In the genomic region with DNA sequence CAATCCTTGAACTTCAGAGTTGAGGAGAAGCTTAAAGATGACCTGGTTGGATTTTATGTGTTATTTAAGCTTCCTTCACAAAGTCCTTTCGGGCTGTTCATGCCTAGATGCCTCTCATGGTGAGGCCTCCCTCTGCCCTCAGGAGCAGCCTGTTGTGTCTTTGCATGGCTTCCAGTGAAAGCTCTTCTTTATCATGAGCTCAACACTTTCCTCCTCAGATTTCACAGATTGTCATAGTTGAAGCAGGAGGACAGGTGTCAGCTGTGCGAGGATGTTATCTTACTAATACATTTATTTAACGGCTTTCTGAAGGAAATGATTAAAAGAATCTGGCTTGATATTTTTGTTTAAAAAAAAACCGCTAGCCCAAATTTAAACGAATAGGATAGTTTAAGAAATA, we compare ENCODE assay signal across 14 cellular contexts. TPM values are rescaled to one million over a fixed set of nuclear protein-coding genes. Genes with fewer than 3 reads are reported as not detected.
DNase-seq lines count a peak whose midpoint lies in the region; ATAC-seq, FAIRE-seq and TF ChIP-seq lines count a peak whose summit lies in the region.
"Had no signal": no experiment of that assay in that cellular context is flagged by ENCODE, and none has a peak within 500 bp of the region (broad histone marks: within the 10 kb centered on the region; RNA-seq: fewer than 3 reads in every experiment).

No MANE protein-coding gene starts in this region.

- no peak for TF ChIP-seq EP300 in A549 (IDR thresholded peaks at IDR 0.05)
- TF ChIP-seq EP300 in stomach (IDR thresholded peaks at IDR 0.05), result no peak

- TF ChIP-seq CTCF in A549 (IDR thresholded peaks at IDR 0.05) (no peak), GM23338 (conservative IDR thresholded peaks at IDR 0.05; ENCODE audit: low read depth in 2 of 2) (no peak), neural progenitor cell (IDR thresholded peaks at IDR 0.05) (no peak), stomach (IDR thresholded peaks at IDR 0.05) (no peak)

- H3K4me3 Mint-ChIP-seq in GM23338 (no peak overlapping the region), neural progenitor cell (no peak overlapping the region)
- H3K4me3 Mint-ChIP-seq: CD8-positive, alpha-beta memory T cell; HFFc6 had no signal

- H3F3A ChIP-seq in GM23338 (replicated peaks; ENCODE audit: low read depth) (no peaks in the 10 kb centered on the region), neural progenitor cell (ENCODE audit: low read depth) (peaks cover 33% of the 10 kb centered on the region)

- H3K27me3 ChIP-seq in GM23338 (ENCODE audit: insufficient read depth) (no peaks in the 10 kb centered on the region), neural progenitor cell (no peaks in the 10 kb centered on the region), stomach (peaks cover 0 to 20% (median 5%) of the 10 kb centered on the region in 3 donors)
- H3K27me3 ChIP-seq: BLaER1 had no signal

- H4K20me1 ChIP-seq in GM23338 (replicated peaks; ENCODE audit: insufficient read depth), result no peaks in the 10 kb centered on the region
- no peaks in the 10 kb centered on the region for H4K20me1 ChIP-seq in neural progenitor cell (ENCODE audit: low read depth)
- H4K20me1 ChIP-seq: BLaER1 had no signal

- no peaks in the 10 kb centered on the region for H3K79me2 ChIP-seq in GM23338 (replicated peaks; ENCODE audit: insufficient read depth)
- H3K79me2 ChIP-seq in neural progenitor cell (ENCODE audit: low read depth), result no peaks in the 10 kb centered on the region

- FAIRE-seq in A549 (lab: Jason Lieb, UNC), result no peak

- no peaks in the 10 kb centered on the region; the same call in 2 of the 3 replicates for H3K36me3 Mint-ChIP-seq in GM23338 (ENCODE audit: low read depth)
- H3K36me3 Mint-ChIP-seq in neural progenitor cell, result no peaks in the 10 kb centered on the region
- H3K36me3 Mint-ChIP-seq: CD8-positive, alpha-beta memory T cell had no signal

- no peak for TF ChIP-seq POLR2A in A549 (IDR thresholded peaks at IDR 0.05; ENCODE audit: low read length)
- no peak for TF ChIP-seq POLR2A in stomach (IDR thresholded peaks at IDR 0.05)

- ATAC-seq in A549, result peak in 1 of 2 experiments; percentile 31; a peak in 2 of 6 replicates
- ATAC-seq in GM23338, result peak; percentile 29; the same call in 1 of the 3 replicates

- no peak overlapping the region for H3K27ac Mint-ChIP-seq in GM23338
- H3K27ac Mint-ChIP-seq in neural progenitor cell, result no peak overlapping the region
- H3K27ac Mint-ChIP-seq: CD8-positive, alpha-beta memory T cell; HFFc6 had no signal

- no peak overlapping the region for H3K4me3 ChIP-seq in A549
- no peak overlapping the region for H3K4me3 ChIP-seq in GM23338
- no peak overlapping the region for H3K4me3 ChIP-seq in SK-N-MC
- no peak overlapping the region for H3K4me3 ChIP-seq in neural progenitor cell
- no peak overlapping the region for H3K4me3 ChIP-seq in stomach
- H3K4me3 ChIP-seq: BLaER1 had no signal

- intact Hi-C loops in stomach (cut with DNase I; ENCODE audit: low total_unique reads), result no loop called here

- POLR2A ChIA-PET in A549 (lab: Yijun Ruan, JAX), result no interaction called here

- H3K4me2 ChIP-seq in A549 (0 out of 3 replicates have a peak overlapping the region, but pooled peaks have one; percentile 25), GM23338 (no peak overlapping the region), neural progenitor cell (no peak overlapping the region)
- H3K4me2 ChIP-seq: BLaER1 had no signal

- peaks cover 10% of the 10 kb centered on the region; the same call in 1 of the 3 replicates for H3K4me1 ChIP-seq in A549
- H3K4me1 ChIP-seq in GM23338 (ENCODE audit: insufficient read depth), result 0 out of 2 replicates have a peak, but pooled peaks cover 13% of the 10 kb centered on the region
- H3K4me1 ChIP-seq in neural progenitor cell, result peaks cover 33% of the 10 kb centered on the region
- H3K4me1 ChIP-seq in stomach, result no peaks in the 10 kb centered on the region
- H3K4me1 ChIP-seq: BLaER1, Caco-2 had no signal

- CTCF ChIA-PET in A549 (lab: Yijun Ruan, JAX), result interaction anchor here (0.6 to 8.7 kb wide), 57 partner anchors 9 to 786 kb away, joined by 3 to 252 read pairs (median 5); a partner anchor contains a TSS

- H3K27ac ChIP-seq in A549, result no peak overlapping the region
- no peak overlapping the region for H3K27ac ChIP-seq in GM23338 (ENCODE audit: low read depth)
- no peak overlapping the region for H3K27ac ChIP-seq in SK-N-MC
- no peak overlapping the region for H3K27ac ChIP-seq in neural progenitor cell
- H3K27ac ChIP-seq in stomach, result no peak overlapping the region
- no peak overlapping the region for H3K27ac ChIP-seq in caudate nucleus (ENCODE audit: low read depth, low read length)
- H3K27ac ChIP-seq: BLaER1, HL-60 had no signal

- H3K4me1 Mint-ChIP-seq in GM23338, result peaks cover 6% of the 10 kb centered on the region
- H3K4me1 Mint-ChIP-seq in neural progenitor cell, result peaks cover 32% of the 10 kb centered on the region

- H3K9me3 Mint-ChIP-seq in GM23338, result no peaks in the 10 kb centered on the region
- H3K9me3 Mint-ChIP-seq in neural progenitor cell, result no peaks in the 10 kb centered on the region
- H3K9me3 Mint-ChIP-seq: CD8-positive, alpha-beta memory T cell; HFFc6 had no signal

- no peaks in the 10 kb centered on the region for H3K36me3 ChIP-seq in GM23338 (ENCODE audit: insufficient read depth)
- no peaks in the 10 kb centered on the region for H3K36me3 ChIP-seq in SK-N-MC (ENCODE audit: insufficient read depth, low read length)
- H3K36me3 ChIP-seq in neural progenitor cell, result no peaks in the 10 kb centered on the region
- no peaks in the 10 kb centered on the region for H3K36me3 ChIP-seq in stomach
- H3K36me3 ChIP-seq: BLaER1 had no signal

- H3K9ac ChIP-seq in SK-N-MC (ENCODE audit: insufficient read length) (peak overlapping the region; percentile 17), neural progenitor cell (no peak overlapping the region)
- H3K9ac ChIP-seq: BLaER1 had no signal

- H3K9me3 ChIP-seq in A549 (no peaks in the 10 kb centered on the region), SK-N-MC (ENCODE audit: low read depth, low read length) (no peaks in the 10 kb centered on the region), neural progenitor cell (ENCODE audit: low read depth) (no peaks in the 10 kb centered on the region), stomach (no peaks in the 10 kb centered on the region)
- H3K9me3 ChIP-seq: BLaER1, Caco-2 had no signal

- H2AFZ ChIP-seq in GM23338, result no peak overlapping the region
- peak overlapping the region; percentile 66 for H2AFZ ChIP-seq in neural progenitor cell (replicated peaks)

- no peaks in the 10 kb centered on the region for H3K27me3 Mint-ChIP-seq in GM23338 (ENCODE audit: insufficient read depth, low read depth, poor library complexity)
- peaks cover 4% of the 10 kb centered on the region for H3K27me3 Mint-ChIP-seq in neural progenitor cell (ENCODE audit: insufficient read depth, low read depth)

- no peaks in the 10 kb centered on the region for H3K9me2 ChIP-seq in GM23338 (ENCODE audit: insufficient read depth)

- 50% methylated on average over 5 of the region's 5 CpGs for WGBS in A549 (ENCODE audit: missing lambda C conversion rate)
- WGBS in stomach, 5 donors, result 58 to 63% (median 60%) methylated on average over 5 of the region's 5 CpGs

- DNase-seq in A549 (ENCODE audit: low read depth in 1 of 2, low spot score in 1 of 2) (no peak), GM23338 (ENCODE audit: low spot score) (no peak), SK-N-MC (ENCODE audit: low read depth, low spot score) (no peak), neural progenitor cell (ENCODE audit: low spot score) (no peak), stomach (no peak), NOMO-1 (lab: John Stamatoyannopoulos, UW; ENCODE audit: unreplicated experiment in 2 of 2) (no peak), caudate nucleus (lab: John Stamatoyannopoulos, UW) (no peak), amniotic stem cell (lab: John Stamatoyannopoulos, UW) (no peak)
- DNase-seq: GF-D8 had no signal

- no peak for TF ChIP-seq RAD21 in A549 (conservative IDR thresholded peaks at IDR 0.05 in 1 of 2, IDR thresholded peaks at IDR 0.05 in 1 of 2)

TF ChIP-seq in A549, 52 proteins besides CTCF, POLR2A, EP300 and RAD21:
- TF ChIP-seq HEYL (CRISPR knock-in tag; IDR thresholded peaks at IDR 0.05) (no peak), HOXB5 (CRISPR knock-in tag; IDR thresholded peaks at IDR 0.05) (no peak), CBX8 (IDR thresholded peaks at IDR 0.05) (no peak)

TF ChIP-seq in GM23338, 12 proteins besides CTCF, POLR2A, EP300 and RAD21 (continues in another document):
- TF ChIP-seq CREB1 (CRISPR knock-in tag; IDR thresholded peaks at IDR 0.05; ENCODE audit: low read depth) (no peak), ZNF114 (CRISPR knock-in tag; IDR thresholded peaks at IDR 0.05) (no peak), EZH2 (IDR thresholded peaks at IDR 0.05; ENCODE audit: low read depth, unreplicated experiment) (no peak), ZNF331 (CRISPR knock-in tag; IDR thresholded peaks at IDR 0.05; ENCODE audit: low read depth) (no peak), JUNB (IDR thresholded peaks at IDR 0.05; ENCODE audit: unreplicated experiment) (no peak), NANOG (IDR thresholded peaks at IDR 0.05; ENCODE audit: borderline replicate concordance) (no peak), EZH2phosphoT487 (IDR thresholded peaks at IDR 0.05; ENCODE audit: unreplicated experiment) (no peak)

RNA-seq across cellular contexts. Expression of a gene that starts 48.8 kb away (rescaled TPM):
- 45.2 and 48.3 TPM in 2 replicates for polyA plus RNA-seq in A549 (2011; rRNA removed)
- 12.8 and 14.6 TPM in 2 replicates for polyA plus RNA-seq in A549 (2012; cell fraction: cytosol; rRNA removed)
- polyA plus RNA-seq in A549 (2012; cell fraction: nucleus; rRNA removed), result 24.5 and 31.4 TPM in 2 replicates
- polyA plus RNA-seq in A549 (2017; fragmentation: RNase III; extraction: RNeasy Plus Mini Kit Qiagen cat#74134 plus additional on column Dnase treatment), result 19.4 to 21.4 TPM (median 19.8 TPM) in 3 replicates
- 61.6 and 67.3 TPM in 2 replicates for polyA minus RNA-seq in A549 (2011; rRNA and poly(A)+ RNA removed)
- total RNA-seq in GM23338 (2014; rRNA removed; shearing (Covaris generic)), result 14.0 and 17.1 TPM in 2 replicates
- 15.5 and 17.8 TPM in 2 replicates for polyA plus RNA-seq in GM23338 (2016; fragmentation: Nextera tagmentation; extraction: Ambion mirVana)
- total RNA-seq in neural progenitor cell (ENCODE audit: low replicate concordance), result 9.0 and 10.4 TPM in 2 replicates
- total RNA-seq in stomach, result 100 to 1,000 TPM in 2 of 5 donors, 10 to 100 TPM in 3; 14.8 to 216 (median 66.5) TPM
- 10 to 100 TPM; 14.6 to 30.7 (median 17.9) TPM for polyA plus RNA-seq in stomach
